In genomic region chr15:95149036-95149435, GRCh38 we compare ENCODE assay signal across 19 cellular contexts.
"Had no signal": no experiment of that assay in that cellular context is flagged by ENCODE, and none has a peak within 500 bp of the region (broad histone marks: within the 10 kb centered on the region; RNA-seq: fewer than 3 reads in every experiment).

No MANE protein-coding gene starts in this region.

- H3K4me1 Mint-ChIP-seq: naive B cell had no signal

- H3K27me3 Mint-ChIP-seq: naive B cell had no signal

- H3K27ac Mint-ChIP-seq: mesothelial cell of epicardium, naive B cell had no signal

- H3K4me3 ChIP-seq: coronary artery, dorsolateral prefrontal cortex, gastroesophageal sphincter, heart left ventricle, left lung, lower lobe of right lung, mucosa of descending colon had no signal

- ATAC-seq: esophagus mucosa, foreskin keratinocyte, gastroesophageal sphincter, heart left ventricle, left cardiac atrium, left lung, left ventricle myocardium superior, lower lobe of right lung, mucosa of descending colon had no signal

- DNase-seq: dermis blood vessel endothelial cell; dorsolateral prefrontal cortex; effector CD4-positive, alpha-beta T cell; effector memory CD4-positive, alpha-beta T cell; erythroblast; foreskin keratinocyte; heart left ventricle; hippocampal formation; left cardiac atrium; left lung; left ventricle myocardium superior; lower lobe of right lung; mesenchymal stem cell; mucosa of descending colon; naive B cell had no signal

- H3K4me3 Mint-ChIP-seq: mesothelial cell of epicardium, naive B cell had no signal

- H3K36me3 Mint-ChIP-seq: naive B cell had no signal
